ENCODE assay signal across 13 cellular contexts in genomic region chr2:101743288-101743687, GRCh38. TPM values are rescaled to one million over a fixed set of nuclear protein-coding genes. Genes with fewer than 3 reads are reported as not detected.
DNase-seq lines count a peak whose midpoint lies in the region; ATAC-seq, FAIRE-seq and TF ChIP-seq lines count a peak whose summit lies in the region.
"Had no signal": no experiment of that assay in that cellular context is flagged by ENCODE, and none has a peak within 500 bp of the region (broad histone marks: within the 10 kb centered on the region; RNA-seq: fewer than 3 reads in every experiment).

No MANE protein-coding gene starts in this region.

- FAIRE-seq in urothelium cell line (lab: Jason Lieb, UNC): no peak

- TF ChIP-seq POLR2A in esophagus muscularis mucosa (IDR thresholded peaks at IDR 0.05; ENCODE audit: low read depth): no peak

- POLR2A ChIA-PET in activated B cell treated with CpG ODN at 0.5 μM for 24 hours (lab: Charles Lee): interaction anchor here (1.0 to 1.4 kb wide), 4 partner anchors 8 to 46 kb away, joined by 3 to 6 read pairs (median 4); partner anchors contain the start of gene MAP4K4
- POLR2A ChIA-PET in activated CD4-positive, alpha-beta memory T cell treated with anti-CD3 and anti-CD28 coated beads for 36 hours (lab: Charles Lee): no interaction called here

- no peaks in the 10 kb centered on the region for H3K36me3 ChIP-seq in esophagus muscularis mucosa

- TF ChIP-seq CTCF in Calu3 (IDR thresholded peaks at IDR 0.05; ENCODE audit: unreplicated experiment): no peak
- no peak for TF ChIP-seq CTCF in activated B cell treated with CpG ODN at 0.5 μM for 24 hours (IDR thresholded peaks at IDR 0.05)
- no peak for TF ChIP-seq CTCF in esophagus muscularis mucosa (IDR thresholded peaks at IDR 0.05)
- no peak for TF ChIP-seq CTCF in osteocyte (IDR thresholded peaks at IDR 0.05)

- peak; percentile 21 for ATAC-seq in activated B cell treated with CpG ODN at 0.5 μM for 24 hours (ENCODE audit: low read depth)
- ATAC-seq: left colon had no signal

- H3K27ac Mint-ChIP-seq in Calu3 (ENCODE audit: unreplicated experiment) (peak overlapping the region; percentile 88), activated B cell treated with CpG ODN at 0.5 μM for 24 hours (peak overlapping the region; percentile 75), osteocyte (ENCODE audit: unreplicated experiment) (peak overlapping the region; percentile 73)
- H3K27ac Mint-ChIP-seq in activated CD4-positive, alpha-beta memory T cell treated with anti-CD3 and anti-CD28 coated beads for 36 hours: no peak overlapping the region

- no peak for DNase-seq in Calu3
- no peak for DNase-seq in activated B cell treated with CpG ODN at 0.5 μM for 24 hours
- no peak for DNase-seq in esophagus muscularis mucosa (ENCODE audit: extremely low spot score)
- DNase-seq in osteocyte (ENCODE audit: extremely low spot score, unreplicated experiment): no peak
- no peak for DNase-seq in AML-193 (lab: John Stamatoyannopoulos, UW)
- DNase-seq in activated CD4-positive, alpha-beta memory T cell treated with anti-CD3 and anti-CD28 coated beads for 36 hours: no peak
- no peak for DNase-seq in germinal center (ENCODE audit: low spot score)
- DNase-seq in urothelium cell line (ENCODE audit: low spot score): no peak
- DNase-seq: activated CD4-positive, alpha-beta T cell treated with anti-CD3 and anti-CD28 coated beads, Interleukin-2, amount 50 U/mL, for 4 hours; DMS79 treated with DMSO at 0.1 percent for 48 hours; left colon; NCI-H524 treated with DMSO at 0.1 percent for 48 hours had no signal

- H3K4me3 Mint-ChIP-seq in Calu3 (ENCODE audit: low read depth, unreplicated experiment): peak overlapping the region; percentile 49
- H3K4me3 Mint-ChIP-seq in activated B cell treated with CpG ODN at 0.5 μM for 24 hours: peak overlapping the region; percentile 33
- no peak overlapping the region for H3K4me3 Mint-ChIP-seq in osteocyte (ENCODE audit: unreplicated experiment)
- H3K4me3 Mint-ChIP-seq in activated CD4-positive, alpha-beta memory T cell treated with anti-CD3 and anti-CD28 coated beads for 36 hours: no peak overlapping the region

- H3K27ac ChIP-seq in esophagus muscularis mucosa (replicated peaks in 1 of 4): peak overlapping the region; percentile 3 to 57 (median 32)
- H3K27ac ChIP-seq: SK-N-MC had no signal

- H3K27me3 Mint-ChIP-seq in Calu3 (ENCODE audit: unreplicated experiment) (no peaks in the 10 kb centered on the region), activated B cell treated with CpG ODN at 0.5 μM for 24 hours (no peaks in the 10 kb centered on the region), osteocyte (ENCODE audit: unreplicated experiment) (no peaks in the 10 kb centered on the region)
- no peaks in the 10 kb centered on the region for H3K27me3 Mint-ChIP-seq in activated CD4-positive, alpha-beta memory T cell treated with anti-CD3 and anti-CD28 coated beads for 36 hours

- CTCF ChIA-PET in Calu3 (lab: Charles Lee): interaction anchor here (0.5 kb wide), 1 partner anchor 138 kb away, joined by 3 read pairs; no protein-coding TSS in a partner anchor
- CTCF ChIA-PET in activated B cell treated with CpG ODN at 0.5 μM for 24 hours (lab: Charles Lee): no interaction called here
- CTCF ChIA-PET in activated CD4-positive, alpha-beta memory T cell treated with anti-CD3 and anti-CD28 coated beads for 36 hours (lab: Charles Lee): no interaction called here

- no peaks in the 10 kb centered on the region for H3K9me3 ChIP-seq in esophagus muscularis mucosa

- no peak overlapping the region for H3K4me3 ChIP-seq in esophagus muscularis mucosa
- H3K4me3 ChIP-seq: SK-N-MC had no signal

- H3K27me3 ChIP-seq in esophagus muscularis mucosa: no peaks in the 10 kb centered on the region

- H3K4me1 Mint-ChIP-seq in Calu3 (ENCODE audit: low read depth, unreplicated experiment) (peaks cover 77% of the 10 kb centered on the region), activated B cell treated with CpG ODN at 0.5 μM for 24 hours (peaks cover 93% of the 10 kb centered on the region), osteocyte (ENCODE audit: unreplicated experiment) (peaks cover 79% of the 10 kb centered on the region)
- H3K4me1 Mint-ChIP-seq in activated CD4-positive, alpha-beta memory T cell treated with anti-CD3 and anti-CD28 coated beads for 36 hours (ENCODE audit: low read depth): peaks cover 72% of the 10 kb centered on the region

- no peak for TF ChIP-seq EP300 in esophagus muscularis mucosa (IDR thresholded peaks at IDR 0.05)

- BruUV-seq in Calu3 (replicated peaks; lab: Mats Ljungman, UMichigan): no TSS peak

- intact Hi-C loops in Calu3 (cut with micrococcal nuclease; ENCODE audit: unreplicated experiment) (no loop called here), activated B cell treated with CpG ODN at 0.5 μM for 24 hours (cut with micrococcal nuclease) (loop anchor here (2.0 kb wide), 1 partner anchor 14 kb away; no protein-coding TSS in a partner anchor), esophagus muscularis mucosa (cut with DNase I) (no loop called here)
- intact Hi-C loops in activated CD4-positive, alpha-beta memory T cell treated with anti-CD3 and anti-CD28 coated beads for 36 hours (cut with micrococcal nuclease): no loop called here

- H3K36me3 Mint-ChIP-seq in Calu3 (ENCODE audit: insufficient read depth, unreplicated experiment) (peaks cover 33% of the 10 kb centered on the region), activated B cell treated with CpG ODN at 0.5 μM for 24 hours (ENCODE audit: low read depth) (peaks cover 11% of the 10 kb centered on the region), osteocyte (ENCODE audit: unreplicated experiment) (peaks cover 4% of the 10 kb centered on the region)
- no peaks in the 10 kb centered on the region for H3K36me3 Mint-ChIP-seq in activated CD4-positive, alpha-beta memory T cell treated with anti-CD3 and anti-CD28 coated beads for 36 hours

- H3K4me1 ChIP-seq in esophagus muscularis mucosa: peaks cover 72 to 83% (median 78%) of the 10 kb centered on the region in 4 donors

- H3K9me3 Mint-ChIP-seq in Calu3 (ENCODE audit: low read depth, unreplicated experiment): no peaks in the 10 kb centered on the region
- no peaks in the 10 kb centered on the region for H3K9me3 Mint-ChIP-seq in activated B cell treated with CpG ODN at 0.5 μM for 24 hours
- no peaks in the 10 kb centered on the region for H3K9me3 Mint-ChIP-seq in osteocyte (ENCODE audit: unreplicated experiment)
- H3K9me3 Mint-ChIP-seq in activated CD4-positive, alpha-beta memory T cell treated with anti-CD3 and anti-CD28 coated beads for 36 hours: no peaks in the 10 kb centered on the region

- WGBS in esophagus muscularis mucosa: 68% methylated on average over 3 of the region's 3 CpGs

RNA-seq across cellular contexts. Expression of gene MAP4K4, which starts 45.8 kb away (rescaled TPM):
- total RNA-seq in Calu3 (2022) (136 and 151 TPM in 2 replicates), activated B cell treated with CpG ODN at 0.5 μM for 24 hours (211 and 232 TPM in 2 replicates), esophagus muscularis mucosa (10 to 100 TPM; 37.8 to 59.0 (median 51.7) TPM), osteocyte (123 and 126 TPM in 2 replicates)
- total RNA-seq in activated CD4-positive, alpha-beta memory T cell treated with anti-CD3 and anti-CD28 coated beads for 36 hours: 10 to 100 TPM; 42.1 to 43.4 TPM

Comparison
In these comparisons a context has a peak if more than half of its experiments do, and no peak if none do; other contexts are left out.
1. H3K4me3 Mint-ChIP-seq: peak in Calu3 (single experiment) and activated B cell treated with CpG ODN at 0.5 μM for 24 hours (single experiment); none in osteocyte (single experiment) and activated CD4-positive, alpha-beta memory T cell treated with anti-CD3 and anti-CD28 coated beads for 36 hours (single experiment).